9 cellular contexts compared by ENCODE assay signal in genomic region chr6:152669894-152670293, GRCh38. TPM values are rescaled to one million over a fixed set of nuclear protein-coding genes. Genes with fewer than 3 reads are reported as not detected.
A peak's percentile ranks its signal among the peaks of the same experiment; 100 is the strongest.
DNase-seq lines count a peak whose midpoint lies in the region; ATAC-seq and TF ChIP-seq lines count a peak whose summit lies in the region.
"Had no signal": no experiment of that assay in that cellular context is flagged by ENCODE, and none has a peak within 500 bp of the region (broad histone marks: within the 10 kb centered on the region; RNA-seq: fewer than 3 reads in every experiment).

No MANE protein-coding gene starts in this region.

- H4K20me1 ChIP-seq in OCI-LY7 (ENCODE audit: insufficient read depth, low read length): no peaks in the 10 kb centered on the region

- intact Hi-C loops in OCI-LY7 (cut with micrococcal nuclease; ENCODE audit: unreplicated experiment): loop anchor here (1.0 kb wide), 1 partner anchor 118 kb away; no protein-coding TSS in a partner anchor

- no peak overlapping the region for H3K4me2 ChIP-seq in OCI-LY7 (ENCODE audit: low read length)

- H3K36me3 ChIP-seq in OCI-LY7 (ENCODE audit: insufficient read depth, low read length): no peaks in the 10 kb centered on the region

- TF ChIP-seq CTCF in GM13977 (IDR thresholded peaks at IDR 0.05; ENCODE audit: extremely low read depth, insufficient read depth, missing control alignments): peak; percentile 31
- peak; percentile 82 for TF ChIP-seq CTCF in OCI-LY7 (conservative IDR thresholded peaks at IDR 0.05; ENCODE audit: low read length)
- TF ChIP-seq CTCF in fibroblast of pulmonary artery (IDR thresholded peaks at IDR 0.05; ENCODE audit: low read length, missing control alignments): peak; percentile 56

- no peaks in the 10 kb centered on the region for H3K79me2 ChIP-seq in OCI-LY7 (ENCODE audit: insufficient read depth, low read depth, low read length)

- DNase-seq in A172 (ENCODE audit: low spot score) (peak; percentile 35), GM13977 (ENCODE audit: low spot score) (no peak), OCI-LY7 (ENCODE audit: low spot score) (peak; percentile 53), fibroblast of pulmonary artery (ENCODE audit: low read depth) (peak; percentile 68), putamen (ENCODE audit: low spot score) (no peak), NCI-H146 (lab: John Stamatoyannopoulos, UW) (no peak)
- DNase-seq: SHP77 treated with DMSO at 0.1 percent for 48 hours had no signal

- no peak overlapping the region for H2AFZ ChIP-seq in OCI-LY7 (ENCODE audit: low read length)

- ATAC-seq in HG03571 (IDR thresholded peaks at IDR 0.05; ENCODE audit: unreplicated experiment): no peak
- ATAC-seq in HG02970 (IDR thresholded peaks at IDR 0.05; ENCODE audit: low FRiP score, unreplicated experiment): no peak

- H3K4me3 ChIP-seq in OCI-LY7 (ENCODE audit: low read depth, low read length, poor library complexity, severe bottlenecking) (no peak overlapping the region), fibroblast of pulmonary artery (replicated peaks; ENCODE audit: low read depth, low read length) (no peak overlapping the region)

- H3K27ac ChIP-seq in OCI-LY7 (ENCODE audit: low read depth, low read length, poor library complexity, severe bottlenecking): no peak overlapping the region

- 0 out of 2 replicates have a peak, but pooled peaks cover 4% of the 10 kb centered on the region for H3K9me2 ChIP-seq in OCI-LY7 (ENCODE audit: insufficient read depth, low read length)

- peaks cover 14% of the 10 kb centered on the region for H3K4me1 ChIP-seq in OCI-LY7 (ENCODE audit: insufficient read depth, low read length, poor library complexity, severe bottlenecking)

- POLR2A ChIA-PET in OCI-LY7 (lab: Charles Lee): interaction anchor here (0.5 to 1.6 kb wide), 2 partner anchors 10 to 66 kb away, joined by 3 to 7 read pairs; no protein-coding TSS in a partner anchor

- CTCF ChIA-PET in OCI-LY7 (lab: Charles Lee; ENCODE audit: unreplicated experiment): interaction anchor here (1.5 kb wide), 1 partner anchor 118 kb away, joined by 3 read pairs; no protein-coding TSS in a partner anchor

- BruUV-seq in OCI-LY7 (replicated peaks; lab: Mats Ljungman, UMichigan): no TSS peak

- H3K9me3 ChIP-seq in OCI-LY7 (ENCODE audit: low read length): no peaks in the 10 kb centered on the region

- in situ Hi-C loops in GM13977 (cut with MboI; ENCODE audit: low pct_unique_long_range_greater_than_20kb, low sequenced_read_pairs, unreplicated experiment): no loop called here

RNA-seq across cellular contexts. Expression of gene MYCT1, which starts 27.8 kb away (rescaled TPM):
- 1.5 and 2.9 TPM in 2 replicates for total RNA-seq in A172 (2014; rRNA removed; shearing (Covaris generic))
- 0.47 and 1.7 TPM in 2 replicates for total RNA-seq in OCI-LY7 (2014; rRNA removed; shearing (Covaris generic))
- 2.9 and 3.5 TPM in 2 replicates for total RNA-seq in OCI-LY7 (2022)

RNA-seq across cellular contexts. Expression of gene SYNE1, which starts 32.7 kb away (rescaled TPM):
- total RNA-seq in A172 (2014; rRNA removed; shearing (Covaris generic)): 21.1 and 43.9 TPM in 2 replicates
- total RNA-seq in OCI-LY7 (2014; rRNA removed; shearing (Covaris generic)): 53.1 and 74.6 TPM in 2 replicates
- 140 and 174 TPM in 2 replicates for total RNA-seq in OCI-LY7 (2022)

Comparison
In these comparisons a context has a peak if more than half of its experiments do, and no peak if none do; other contexts are left out.
1. DNase-seq: peak in A172 (single experiment), OCI-LY7 (single experiment) and fibroblast of pulmonary artery (single experiment); none in GM13977 (single experiment), putamen (single experiment) and NCI-H146 (single experiment).
2. CTCF ChIP-seq: peak in every context shown above with its lines; median percentile 82 in OCI-LY7; 56 in fibroblast of pulmonary artery; 31 in GM13977.